ENCODE assay signal across 12 cellular contexts in the genomic region with DNA sequence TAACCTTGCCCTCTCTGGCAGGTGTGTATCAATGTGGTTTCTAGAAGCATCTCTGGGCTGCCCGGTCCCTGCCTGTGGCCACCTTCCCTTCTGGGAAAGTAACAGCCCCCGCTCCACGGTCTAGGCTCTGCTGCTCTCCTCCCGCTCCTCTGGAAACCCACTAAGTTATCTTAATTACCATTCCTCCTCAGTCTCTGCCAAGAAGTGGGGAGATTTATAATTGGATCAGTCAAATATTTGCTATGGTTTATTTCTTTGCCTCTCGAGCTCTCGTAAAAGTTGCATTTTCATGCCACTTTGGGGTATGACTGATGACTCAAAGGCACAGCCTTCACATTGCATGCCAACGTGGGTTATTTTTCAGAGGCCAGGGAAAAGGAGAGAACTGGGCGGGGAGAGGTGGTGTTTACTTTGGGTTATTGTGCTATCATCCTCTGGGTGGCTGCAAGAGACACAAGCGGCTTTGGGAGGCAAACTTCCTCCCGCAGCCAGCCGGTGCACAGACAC.
DNase-seq lines count a peak whose midpoint lies in the region; ATAC-seq, FAIRE-seq and TF ChIP-seq lines count a peak whose summit lies in the region.
"Had no signal": no experiment of that assay in that cellular context is flagged by ENCODE, and none has a peak within 500 bp of the region (broad histone marks: within the 10 kb centered on the region; RNA-seq: fewer than 3 reads in every experiment).

No MANE protein-coding gene starts in this region.

- H4K20me1 ChIP-seq in HepG2 (ENCODE audit: insufficient read depth, low read length), result no peaks in the 10 kb centered on the region

- peak; percentile 21 for FAIRE-seq in HepG2 (lab: Jason Lieb, UNC)
- FAIRE-seq: colon, kidney had no signal

- no peaks in the 10 kb centered on the region for H3K79me2 ChIP-seq in HepG2 (ENCODE audit: insufficient read depth, low read length)

- ATAC-seq in HepG2 (peak; percentile 99), GM21526 (IDR thresholded peaks at IDR 0.05; ENCODE audit: low FRiP score, unreplicated experiment) (no peak), GM21390 (IDR thresholded peaks at IDR 0.05; ENCODE audit: unreplicated experiment) (no peak)

- H3K4me2 ChIP-seq in HepG2 (ENCODE audit: low read depth, low read length), result no peak overlapping the region

- no peak for TF ChIP-seq POLR2A in HepG2 (IDR thresholded peaks at IDR 0.05; ENCODE audit: insufficient read depth in 1 of 2, low read depth in 2 of 2, low read length in 2 of 2)

- 26% methylated on average over 8 of the region's 11 CpGs for WGBS in HepG2 (ENCODE audit: low lambda C conversion rate)

- no peaks in the 10 kb centered on the region for H3K27me3 ChIP-seq in HepG2 (ENCODE audit: control insufficient read depth in 1 of 2, insufficient read depth in 2 of 2, low read length in 2 of 2)

- no TSS peak for BruUV-seq in HepG2 (replicated peaks; lab: Mats Ljungman, UMichigan)

- peak; percentile 82 for DNase-seq in AG09309 (ENCODE audit: low read depth)
- DNase-seq in SK-N-MC (ENCODE audit: low read depth, low spot score), result peak; percentile 78
- peak; percentile 16 for DNase-seq in HepG2 (ENCODE audit: low spot score)
- DNase-seq in NCI-H524 treated with DMSO at 0.1 percent for 48 hours (lab: John Stamatoyannopoulos, UW), result no peak
- DNase-seq in activated naive CD4-positive, alpha-beta T cell treated with anti-CD3 and anti-CD28 coated beads, Interleukin-2, amount 50 U/mL, for 16 hours, result no peak
- DNase-seq: GDM1; kidney; stimulated activated CD4-positive, alpha-beta T cell treated with anti-CD3 and anti-CD28 coated beads, Interleukin-4, amount 100 ng/mL, for 1 hour had no signal

- in situ Hi-C loops in HepG2 (cut with HindIII; ENCODE audit: extremely low pct_ligation_motif_present, low pct_unique_long_range_greater_than_20kb), result no loop called here

- H3K4me1 ChIP-seq in HEK293 (ENCODE audit: control insufficient read depth, insufficient read depth, low read length) (peaks cover 16% of the 10 kb centered on the region), HepG2 (ENCODE audit: insufficient read depth, low read length) (no peaks in the 10 kb centered on the region)

- TF ChIP-seq RAD21 in HepG2 (CRISPR knock-in tag; IDR thresholded peaks at IDR 0.05), result no peak

- H3K4me3 ChIP-seq in AG09309 (ENCODE audit: control insufficient read depth, low read depth, low read length) (no peak overlapping the region), HEK293 (ENCODE audit: low read depth, low read length) (no peak overlapping the region), SK-N-MC (peak overlapping the region; percentile 70), HepG2 (replicated peaks in 1 of 3; ENCODE audit: insufficient read depth in 1 of 3, low read depth in 2 of 3, low read length in 3 of 3) (no peak overlapping the region)

- intact Hi-C loops in HepG2 (cut with micrococcal nuclease; ENCODE audit: unreplicated experiment), result no loop called here

- TF ChIP-seq EP300 in HepG2 (IDR thresholded peaks at IDR 0.05; ENCODE audit: low read depth in 2 of 2, low read length in 2 of 2) (no peak), HepG2 (CRISPR knock-in tag; IDR thresholded peaks at IDR 0.05; ENCODE audit: borderline replicate concordance) (no peak)

- CTCF ChIA-PET in HEK293 (lab: Yijun Ruan, JAX), result interaction anchor here (0.7 to 2.8 kb wide), 2 partner anchors 9 to 11 kb away, joined by 3 to 12 read pairs; no protein-coding TSS in a partner anchor
- CTCF ChIA-PET in HepG2 (lab: Yijun Ruan, JAX; ENCODE audit: low intra/inter-chr PET ratio, low total read pairs), result no interaction called here

- H3K9ac ChIP-seq in SK-N-MC (ENCODE audit: insufficient read length), result no peak overlapping the region
- H3K9ac ChIP-seq in HepG2 (ENCODE audit: insufficient read depth, low read depth, low read length), result no peak overlapping the region

- H3K36me3 ChIP-seq in HEK293 (ENCODE audit: control insufficient read depth in 2 of 2, insufficient read depth in 1 of 2, low read length in 2 of 2), result no peaks in the 10 kb centered on the region
- no peaks in the 10 kb centered on the region; the same call in 1 of the 2 replicates for H3K36me3 ChIP-seq in SK-N-MC (ENCODE audit: insufficient read depth, low read length)
- no peaks in the 10 kb centered on the region for H3K36me3 ChIP-seq in HepG2 (replicated peaks in 1 of 2; ENCODE audit: control insufficient read depth in 1 of 2, insufficient read depth in 2 of 2, low read length in 2 of 2)

- H3K27ac ChIP-seq in HEK293 (ENCODE audit: extremely low read depth, low read depth, low read length), result peak overlapping the region; percentile 60
- peak overlapping the region; percentile 94 for H3K27ac ChIP-seq in SK-N-MC
- no peak overlapping the region for H3K27ac ChIP-seq in HepG2 (ENCODE audit: extremely low read length, insufficient read depth, low read length)

- POLR2A ChIA-PET in HEK293 (lab: Yijun Ruan, JAX) (no interaction called here), HepG2 (lab: Yijun Ruan, JAX) (no interaction called here)

- no peak for TF ChIP-seq CTCF in AG09309 (IDR thresholded peaks at IDR 0.05; ENCODE audit: control insufficient read depth, insufficient read depth, low read depth, low read length, missing control alignments)
- peak; percentile 61 for TF ChIP-seq CTCF in HEK293 (tag by site-specific recombination; IDR thresholded peaks at IDR 0.05)
- peak; percentile 22; the same call in 1 of the 2 replicates for TF ChIP-seq CTCF in HepG2 (CRISPR knock-in tag; IDR thresholded peaks at IDR 0.05)

- H3K9me3 ChIP-seq in HEK293 (ENCODE audit: control insufficient read depth, insufficient read depth, low read depth, low read length), result no peaks in the 10 kb centered on the region
- no peaks in the 10 kb centered on the region for H3K9me3 ChIP-seq in SK-N-MC (ENCODE audit: low read depth, low read length)
- no peaks in the 10 kb centered on the region for H3K9me3 ChIP-seq in HepG2 (ENCODE audit: low read length)

- H2AFZ ChIP-seq in HepG2 (ENCODE audit: low read length), result no peak overlapping the region

TF ChIP-seq in HEK293, 187 proteins besides CTCF, POLR2A, EP300 and RAD21 (continues in another document):
- TF ChIP-seq, protein P1, sequence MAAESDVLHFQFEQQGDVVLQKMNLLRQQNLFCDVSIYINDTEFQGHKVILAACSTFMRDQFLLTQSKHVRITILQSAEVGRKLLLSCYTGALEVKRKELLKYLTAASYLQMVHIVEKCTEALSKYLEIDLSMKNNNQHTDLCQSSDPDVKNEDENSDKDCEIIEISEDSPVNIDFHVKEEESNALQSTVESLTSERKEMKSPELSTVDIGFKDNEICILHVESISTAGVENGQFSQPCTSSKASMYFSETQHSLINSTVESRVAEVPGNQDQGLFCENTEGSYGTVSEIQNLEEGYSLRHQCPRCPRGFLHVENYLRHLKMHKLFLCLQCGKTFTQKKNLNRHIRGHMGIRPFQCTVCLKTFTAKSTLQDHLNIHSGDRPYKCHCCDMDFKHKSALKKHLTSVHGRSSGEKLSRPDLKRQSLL (tag by site-specific recombination; IDR thresholded peaks at IDR 0.05), result no peak
- TF ChIP-seq ZNF626 (tag by site-specific recombination; IDR thresholded peaks at IDR 0.05), result no peak
- TF ChIP-seq ZNF830 (tag by site-specific recombination; IDR thresholded peaks at IDR 0.05; ENCODE audit: low read depth), result no peak
- no peak for TF ChIP-seq ZNF146 (tag by site-specific recombination; IDR thresholded peaks at IDR 0.05)
- no peak for TF ChIP-seq ZNF155 (tag by site-specific recombination; IDR thresholded peaks at IDR 0.05)
- no peak for TF ChIP-seq ZNF560 (tag by site-specific recombination; IDR thresholded peaks at IDR 0.05; ENCODE audit: borderline replicate concordance)
- TF ChIP-seq ZEB2 (tag by site-specific recombination; IDR thresholded peaks at IDR 0.05), result peak; percentile 94
- no peak for TF ChIP-seq IKZF3 (tag by site-specific recombination; IDR thresholded peaks at IDR 0.05)
- TF ChIP-seq ZNF521 (tag by site-specific recombination; IDR thresholded peaks at IDR 0.05), result no peak
- TF ChIP-seq ZNF555 (tag by site-specific recombination; conservative IDR thresholded peaks at IDR 0.05), result no peak

TF ChIP-seq in HepG2, 621 proteins besides CTCF, POLR2A, EP300 and RAD21:
- no peak for TF ChIP-seq FOXA1 (IDR thresholded peaks at IDR 0.05)
- TF ChIP-seq FOXA1 (CRISPR knock-in tag; IDR thresholded peaks at IDR 0.05), result peak; percentile 96
- TF ChIP-seq, protein P2, sequence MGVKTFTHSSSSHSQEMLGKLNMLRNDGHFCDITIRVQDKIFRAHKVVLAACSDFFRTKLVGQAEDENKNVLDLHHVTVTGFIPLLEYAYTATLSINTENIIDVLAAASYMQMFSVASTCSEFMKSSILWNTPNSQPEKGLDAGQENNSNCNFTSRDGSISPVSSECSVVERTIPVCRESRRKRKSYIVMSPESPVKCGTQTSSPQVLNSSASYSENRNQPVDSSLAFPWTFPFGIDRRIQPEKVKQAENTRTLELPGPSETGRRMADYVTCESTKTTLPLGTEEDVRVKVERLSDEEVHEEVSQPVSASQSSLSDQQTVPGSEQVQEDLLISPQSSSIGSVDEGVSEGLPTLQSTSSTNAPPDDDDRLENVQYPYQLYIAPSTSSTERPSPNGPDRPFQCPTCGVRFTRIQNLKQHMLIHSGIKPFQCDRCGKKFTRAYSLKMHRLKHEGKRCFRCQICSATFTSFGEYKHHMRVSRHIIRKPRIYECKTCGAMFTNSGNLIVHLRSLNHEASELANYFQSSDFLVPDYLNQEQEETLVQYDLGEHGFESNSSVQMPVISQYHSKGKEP (CRISPR knock-in tag; IDR thresholded peaks at IDR 0.05), result no peak
- no peak for TF ChIP-seq SALL2 (CRISPR knock-in tag; IDR thresholded peaks at IDR 0.05)
- peak; percentile 79 for TF ChIP-seq FOXA3 (CRISPR knock-in tag; IDR thresholded peaks at IDR 0.05)
- TF ChIP-seq ZNF235 (CRISPR knock-in tag; IDR thresholded peaks at IDR 0.05; ENCODE audit: borderline replicate concordance), result no peak

Comparison
In these comparisons a context has a peak if more than half of its experiments do, and no peak if none do; other contexts are left out.
1. DNase-seq: peak in AG09309 (single experiment), SK-N-MC (single experiment) and HepG2 (single experiment); none in NCI-H524 treated with DMSO at 0.1 percent for 48 hours (single experiment) and activated naive CD4-positive, alpha-beta T cell treated with anti-CD3 and anti-CD28 coated beads, Interleukin-2, amount 50 U/mL, for 16 hours (single experiment).